In the genomic region with DNA sequence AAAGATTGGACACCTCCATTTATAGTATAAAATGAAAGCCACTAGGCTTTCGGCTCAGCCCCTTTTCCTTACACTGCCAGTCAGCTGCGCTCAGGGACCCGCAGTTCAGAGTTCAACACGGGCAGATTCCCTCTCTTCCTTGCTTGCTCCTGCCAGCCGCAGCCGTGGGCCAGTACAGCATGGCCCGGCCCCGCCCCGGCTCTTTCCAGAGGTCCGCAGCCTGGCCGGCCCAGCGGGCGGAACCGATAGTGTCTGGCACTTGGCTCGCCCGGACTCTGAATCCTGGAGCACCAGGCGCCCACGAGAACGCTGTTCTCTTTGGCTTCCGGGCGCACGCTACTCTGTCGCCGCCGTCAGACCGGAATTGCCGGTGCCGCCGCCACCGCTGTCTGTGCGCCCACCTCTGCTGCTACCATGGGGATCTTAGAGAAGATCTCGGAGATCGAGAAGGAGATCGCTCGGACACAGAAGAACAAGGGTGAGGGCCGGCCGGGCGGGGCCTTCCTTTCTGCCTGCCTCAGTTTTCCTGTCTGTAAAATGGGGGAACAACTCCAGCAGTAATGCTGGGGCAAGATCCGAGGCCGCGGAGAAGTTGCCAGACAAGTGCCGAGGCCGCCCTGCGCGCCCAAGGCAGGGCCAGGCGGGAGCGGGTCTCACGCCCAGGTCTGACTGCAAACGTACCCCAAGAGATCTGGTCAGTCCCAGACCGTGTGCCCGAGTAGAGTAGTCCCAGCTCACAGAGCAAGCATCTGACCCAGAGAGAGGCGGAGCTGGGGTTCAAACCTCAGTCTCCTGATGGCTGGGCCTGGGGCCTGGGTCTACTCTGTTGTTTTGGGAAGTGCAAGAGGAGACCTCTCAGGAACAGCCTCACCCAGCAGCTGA, we compare ENCODE assay signal across 8 cellular contexts. TPM values are rescaled to one million over a fixed set of nuclear protein-coding genes. Genes with fewer than 3 reads are reported as not detected.
DNase-seq lines count a peak whose midpoint lies in the region; ATAC-seq and TF ChIP-seq lines count a peak whose summit lies in the region.

Gene DRG2, plus strand, starts transcription at position 339 of the 882 bp plus-strand sequence. Its CDS starts 76 bp downstream, at position 415.

- H3K9me3 ChIP-seq in CD8-positive, alpha-beta T cell (ENCODE audit: low read length) = no peaks in the 10 kb centered on the region
- no peaks in the 10 kb centered on the region for H3K9me3 ChIP-seq in endocrine pancreas (ENCODE audit: control insufficient read depth, low read length)
- H3K9me3 ChIP-seq in mesenchymal stem cell (ENCODE audit: control insufficient read depth, low read length) = no peaks in the 10 kb centered on the region

- H3K9ac ChIP-seq in endocrine pancreas (ENCODE audit: control insufficient read depth, insufficient read depth, low read length) (peak within 1 kb of the TSS; percentile 47), mesenchymal stem cell (ENCODE audit: low read length) (peak within 1 kb of the TSS; percentile 95)

- CTCF ChIA-PET in CD8-positive, alpha-beta T cell (lab: Charles Lee) = interaction anchor here (0.7 kb wide), 1 partner anchor 12 kb away, joined by 3 read pairs; no protein-coding TSS in a partner anchor

- peak within 1 kb of the TSS; percentile 24 to 69 for H3K4ac ChIP-seq in mesenchymal stem cell (ENCODE audit: low read depth in 1 of 2, low read length in 2 of 2)

- peaks cover 19% of the 10 kb centered on the region for H3K79me1 ChIP-seq in mesenchymal stem cell (replicated peaks; ENCODE audit: low read length, poor library complexity, severe bottlenecking)

- intact Hi-C loops in CD8-positive, alpha-beta T cell (cut with DNase I, micrococcal nuclease) = loop anchor here (1.0 to 5.0 kb wide), 8 partner anchors 49 to 806 kb away; partner anchors contain the start of genes ALKBH5 (in 2 of the 2), ATPAF2 (in 2 of the 2), GID4 (in 2 of the 2) and SMCR8 (in 2 of the 2)

- peak within 1 kb of the TSS in 1 of 2 experiments; percentile 17 for H2BK12ac ChIP-seq in mesenchymal stem cell (ENCODE audit: low read length in 2 of 2)

- H2BK15ac ChIP-seq in mesenchymal stem cell (ENCODE audit: low read depth, poor library complexity, severe bottlenecking) = peak within 1 kb of the TSS; percentile 26

- peak; percentile 79 to 94 (median 86) for DNase-seq in CD8-positive, alpha-beta T cell
- DNase-seq in HS-5 (ENCODE audit: low read depth) (peak; percentile 74), NOMO-1 treated with dmso at 0.1 percent for 144 hours (lab: John Stamatoyannopoulos, UW; ENCODE audit: unreplicated experiment) (peak; percentile 72), mesenchymal stem cell (peak; percentile 92)
- peak; percentile 81 to 95 (median 90) for DNase-seq in activated CD8-positive, alpha-beta memory T cell treated with anti-CD3 and anti-CD28 coated beads for 48 hours (ENCODE audit: low read depth in 2 of 3, low spot score in 2 of 3)
- peak; percentile 57 for DNase-seq in stimulated activated CD8-positive, alpha-beta memory T cell treated with anti-CD3 and anti-CD28 coated beads, Interleukin-12 subunit alpha, Interleukin-12 subunit beta, amount 100 ng/mL, for 24 hours (ENCODE audit: extremely low read depth)

- no peak within 1 kb of the TSS for H2BK5ac ChIP-seq in mesenchymal stem cell (ENCODE audit: low read depth, low read length, poor library complexity, severe bottlenecking)

- peak within 1 kb of the TSS; percentile 90 for H3K4me3 ChIP-seq in CD8-positive, alpha-beta T cell (ENCODE audit: low read depth, low read length)
- H3K4me3 ChIP-seq in endocrine pancreas (ENCODE audit: control insufficient read depth, insufficient read depth, low read length) = peak within 1 kb of the TSS; percentile 28
- peak within 1 kb of the TSS; percentile 84 to 89 for H3K4me3 ChIP-seq in mesenchymal stem cell (ENCODE audit: insufficient read depth in 1 of 2, low read depth in 1 of 2, low read length in 2 of 2)

- peak within 1 kb of the TSS; percentile 95 for H3K4me2 ChIP-seq in mesenchymal stem cell (ENCODE audit: low read length, poor library complexity, severe bottlenecking)

- H3K23ac ChIP-seq in mesenchymal stem cell (ENCODE audit: low read length in 2 of 2) = peak within 1 kb of the TSS in 1 of 2 experiments; percentile 99

- H2BK120ac ChIP-seq in mesenchymal stem cell (ENCODE audit: low read depth, low read length) = no peak within 1 kb of the TSS

- H3K27me3 ChIP-seq in CD8-positive, alpha-beta T cell (ENCODE audit: insufficient read depth, low read length) = no peaks in the 10 kb centered on the region
- H3K27me3 ChIP-seq in endocrine pancreas (ENCODE audit: control insufficient read depth, insufficient read depth, low read length) = no peaks in the 10 kb centered on the region
- no peaks in the 10 kb centered on the region for H3K27me3 ChIP-seq in mesenchymal stem cell (ENCODE audit: control insufficient read depth in 1 of 2, insufficient read depth in 1 of 2, low read length in 2 of 2)

- peak within 1 kb of the TSS; percentile 52 to 75 for H3K18ac ChIP-seq in mesenchymal stem cell (ENCODE audit: low read depth in 1 of 2, low read length in 2 of 2)

- no peaks in the 10 kb centered on the region for H3K9me3 Mint-ChIP-seq in CD8-positive, alpha-beta T cell

- no peak for TF ChIP-seq CTCF in CD8-positive, alpha-beta T cell (IDR thresholded peaks at IDR 0.05)

- peak within 1 kb of the TSS; percentile 60 to 98 for H3K14ac ChIP-seq in mesenchymal stem cell (ENCODE audit: low read length in 2 of 2)

- peak within 1 kb of the TSS; percentile 64 for H2AFZ ChIP-seq in mesenchymal stem cell (ENCODE audit: low read depth, low read length)

- H3K4me3 Mint-ChIP-seq in CD8-positive, alpha-beta T cell = peak within 1 kb of the TSS; percentile 99

- peaks cover 15% of the 10 kb centered on the region for H3K4me1 ChIP-seq in CD8-positive, alpha-beta T cell (ENCODE audit: insufficient read depth, low read length)
- H3K4me1 ChIP-seq in endocrine pancreas (ENCODE audit: control insufficient read depth, insufficient read depth, low read length) (no peaks in the 10 kb centered on the region), mesenchymal stem cell (ENCODE audit: control insufficient read depth, insufficient read depth, low read depth, low read length) (peaks cover 3% of the 10 kb centered on the region)

- H3K36me3 Mint-ChIP-seq in CD8-positive, alpha-beta T cell = peaks cover 25% of the 10 kb centered on the region

- H3K27me3 Mint-ChIP-seq in CD8-positive, alpha-beta T cell (ENCODE audit: low read depth) = no peaks in the 10 kb centered on the region

- H3K4me1 Mint-ChIP-seq in CD8-positive, alpha-beta T cell (ENCODE audit: low read depth) = peaks cover 33% of the 10 kb centered on the region

- 2% methylated on average over 52 of the region's 52 CpGs for WGBS in mesenchymal stem cell

- peak; percentile 91 for ATAC-seq in CD8-positive, alpha-beta T cell
- peak; percentile 79 for ATAC-seq in GM19467 (IDR thresholded peaks at IDR 0.05; ENCODE audit: unreplicated experiment)

- peak within 1 kb of the TSS; percentile 16 for H2AK5ac ChIP-seq in mesenchymal stem cell (ENCODE audit: low read length, severe bottlenecking)

- peak within 1 kb of the TSS; percentile 98 for H3K27ac Mint-ChIP-seq in CD8-positive, alpha-beta T cell

- no peaks in the 10 kb centered on the region for H3K36me3 ChIP-seq in CD8-positive, alpha-beta T cell (ENCODE audit: insufficient read depth, low read length)
- no peaks in the 10 kb centered on the region for H3K36me3 ChIP-seq in endocrine pancreas (ENCODE audit: control insufficient read depth, insufficient read depth, low read length)
- H3K36me3 ChIP-seq in mesenchymal stem cell (ENCODE audit: control insufficient read depth in 1 of 2, insufficient read depth in 2 of 2, low read depth in 1 of 2, low read length in 2 of 2) = peaks cover 10 to 18% of the 10 kb centered on the region in 2 experiments

- POLR2A ChIA-PET in CD8-positive, alpha-beta T cell (lab: Charles Lee) = no interaction called here

- peak within 1 kb of the TSS; percentile 96 for H4K8ac ChIP-seq in mesenchymal stem cell (ENCODE audit: low read length)

- H3K27ac ChIP-seq in CD8-positive, alpha-beta T cell (ENCODE audit: low read depth, low read length) = peak within 1 kb of the TSS; percentile 78
- H3K27ac ChIP-seq in mesenchymal stem cell (ENCODE audit: low read length, poor library complexity, severe bottlenecking) = peak within 1 kb of the TSS; percentile 39

- H4K91ac ChIP-seq in mesenchymal stem cell (ENCODE audit: low read length) = peak within 1 kb of the TSS; percentile 87

RNA-seq across cellular contexts. Expression of gene DRG2, which starts in this region (rescaled TPM):
- 10 to 100 TPM; 45.4 to 46.3 TPM for total RNA-seq in CD8-positive, alpha-beta T cell
- polyA plus RNA-seq in mesenchymal stem cell (2013, experiment 1 of 2) = 25.6 TPM
- polyA plus RNA-seq in mesenchymal stem cell (2013, experiment 2 of 2) = 26.0 TPM

Comparison
In these comparisons a context has a peak if more than half of its experiments do, and no peak if none do; other contexts are left out.
1. Peak in every context shown above with its lines: DNase-seq, ATAC-seq, H3K4me3 ChIP-seq and H3K27ac ChIP-seq.
2. H3K4me3 ChIP-seq: peak in every context shown above with its lines; median percentile 90 in CD8-positive, alpha-beta T cell; 86 in mesenchymal stem cell; 28 in endocrine pancreas.